In the genomic region with DNA sequence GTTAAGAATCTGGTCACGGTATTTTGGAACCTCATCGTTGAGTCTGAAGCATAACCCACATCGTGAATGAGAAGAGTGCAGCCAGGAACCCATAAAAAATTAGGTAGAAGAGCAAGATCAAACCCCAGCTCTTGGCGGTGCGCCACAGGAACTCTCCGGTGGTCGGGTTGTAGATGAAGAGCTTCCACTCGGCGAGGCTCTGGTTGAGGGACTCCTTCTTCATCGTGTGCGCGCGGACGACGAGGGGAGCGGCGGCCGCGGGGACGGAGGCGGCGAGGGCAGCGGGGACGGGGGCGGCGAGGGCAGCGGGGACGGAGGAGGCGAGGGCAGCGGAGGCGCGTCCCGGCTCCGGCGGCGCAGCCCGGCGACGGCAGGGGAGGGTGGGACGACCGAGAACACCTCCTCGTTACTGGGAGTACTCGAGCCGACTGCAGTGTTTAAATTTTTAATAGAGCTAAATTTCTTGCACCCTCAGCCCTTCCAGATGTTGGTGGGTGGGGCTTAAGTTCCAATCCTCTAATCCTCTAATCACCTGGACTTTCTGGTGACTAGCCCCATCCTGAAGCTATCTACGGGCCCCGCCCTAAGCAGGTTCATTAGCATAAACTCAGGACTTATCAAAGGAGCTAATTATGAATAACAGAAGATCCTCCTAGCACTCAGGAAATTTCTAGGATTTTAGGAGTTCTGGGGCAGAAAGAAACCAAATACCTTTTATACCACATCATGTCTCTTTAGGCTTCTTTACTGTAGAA, we compare ENCODE assay signal across 8 cellular contexts. TPM values are rescaled to one million over a fixed set of nuclear protein-coding genes. Genes with fewer than 3 reads are reported as not detected.
DNase-seq lines count a peak whose midpoint lies in the region; ATAC-seq and TF ChIP-seq lines count a peak whose summit lies in the region.

No MANE protein-coding gene starts in this region.

- H3K27ac Mint-ChIP-seq in activated naive CD4-positive, alpha-beta T cell treated with anti-CD3 and anti-CD28 coated beads, Interleukin-2, amount 50 U/mL, for 72 hours: no peak overlapping the region
- no peak overlapping the region for H3K27ac Mint-ChIP-seq in stimulated activated naive B cell treated with anti-CD40 and anti-IgM and Interleukin-4, amounts not matched to agents 10 μg/mL and 1 μg/mL and 100 μg/mL, for 72 hours

- peaks cover 24 to 42% of the 10 kb centered on the region in 2 donors for H3K27me3 Mint-ChIP-seq in stimulated activated naive B cell treated with anti-CD40 and anti-IgM and Interleukin-4, amounts not matched to agents 10 μg/mL and 1 μg/mL and 100 μg/mL, for 72 hours

- CTCF ChIA-PET in BJ (lab: Yijun Ruan, JAX): interaction anchor here (2.5 kb wide), 1 partner anchor 12 kb away, joined by 7 read pairs; no protein-coding TSS in a partner anchor

- peak; percentile 39 to 56 for ATAC-seq in activated naive CD4-positive, alpha-beta T cell treated with anti-CD3 and anti-CD28 coated beads, Interleukin-2, amount 50 U/mL, for 72 hours
- ATAC-seq in stimulated activated naive B cell treated with anti-CD40 and anti-IgM and Interleukin-4, amounts not matched to agents 10 μg/mL and 1 μg/mL and 100 μg/mL, for 72 hours (replicated peaks): peak; percentile 61 to 68

- no peak overlapping the region for H3K9ac ChIP-seq in iPS-18a (ENCODE audit: low read length)

- H3K4me3 ChIP-seq in BJ (ENCODE audit: low read depth, low read length) (peak overlapping the region; percentile 21), MG63 (peak overlapping the region; percentile 24), iPS-18a (ENCODE audit: low read length) (peak overlapping the region; percentile 77)
- no peak overlapping the region for H3K4me3 ChIP-seq in effector memory CD4-positive, alpha-beta T cell (ENCODE audit: insufficient read depth, low read depth, low read length, poor library complexity, severe bottlenecking)

- H3K9me3 Mint-ChIP-seq in activated naive CD4-positive, alpha-beta T cell treated with anti-CD3 and anti-CD28 coated beads, Interleukin-2, amount 50 U/mL, for 72 hours: no peaks in the 10 kb centered on the region
- no peaks in the 10 kb centered on the region for H3K9me3 Mint-ChIP-seq in stimulated activated naive B cell treated with anti-CD40 and anti-IgM and Interleukin-4, amounts not matched to agents 10 μg/mL and 1 μg/mL and 100 μg/mL, for 72 hours

- TF ChIP-seq CTCF in BJ (IDR thresholded peaks at IDR 0.05; ENCODE audit: insufficient read depth, low read depth, low read length): no peak

- H3K27me3 ChIP-seq in BJ (ENCODE audit: control insufficient read depth, insufficient read depth, low read length): peaks cover 4% of the 10 kb centered on the region
- peaks cover 10% of the 10 kb centered on the region for H3K27me3 ChIP-seq in MG63
- peaks cover 43% of the 10 kb centered on the region for H3K27me3 ChIP-seq in iPS-18a (ENCODE audit: control insufficient read depth, insufficient read depth, low read length)
- H3K27me3 ChIP-seq in effector memory CD4-positive, alpha-beta T cell (replicated peaks; ENCODE audit: control insufficient read depth, insufficient read depth, low read length, poor library complexity, severe bottlenecking): no peaks in the 10 kb centered on the region

- H3K36me3 ChIP-seq in BJ (ENCODE audit: control insufficient read depth, insufficient read depth, low read length) (no peaks in the 10 kb centered on the region), MG63 (no peaks in the 10 kb centered on the region), iPS-18a (ENCODE audit: control insufficient read depth, low read depth, low read length) (no peaks in the 10 kb centered on the region)
- H3K36me3 ChIP-seq in effector memory CD4-positive, alpha-beta T cell (ENCODE audit: control insufficient read depth, insufficient read depth, low read length): no peaks in the 10 kb centered on the region

- no peak overlapping the region for H3K27ac ChIP-seq in iPS-18a (ENCODE audit: low read length)
- no peak overlapping the region for H3K27ac ChIP-seq in effector memory CD4-positive, alpha-beta T cell (ENCODE audit: insufficient read depth, low read length, poor library complexity, severe bottlenecking)

- H3K36me3 Mint-ChIP-seq in activated naive CD4-positive, alpha-beta T cell treated with anti-CD3 and anti-CD28 coated beads, Interleukin-2, amount 50 U/mL, for 72 hours: peaks cover 0 to 4% of the 10 kb centered on the region in 2 donors
- no peaks in the 10 kb centered on the region for H3K36me3 Mint-ChIP-seq in stimulated activated naive B cell treated with anti-CD40 and anti-IgM and Interleukin-4, amounts not matched to agents 10 μg/mL and 1 μg/mL and 100 μg/mL, for 72 hours

- H3K4me3 Mint-ChIP-seq in stimulated activated naive B cell treated with anti-CD40 and anti-IgM and Interleukin-4, amounts not matched to agents 10 μg/mL and 1 μg/mL and 100 μg/mL, for 72 hours: peak overlapping the region; percentile 86 to 92

- H3K4me1 ChIP-seq in iPS-18a (ENCODE audit: control insufficient read depth, low read depth, low read length): no peaks in the 10 kb centered on the region
- no peaks in the 10 kb centered on the region for H3K4me1 ChIP-seq in effector memory CD4-positive, alpha-beta T cell (ENCODE audit: control insufficient read depth, insufficient read depth, low read length, poor library complexity, severe bottlenecking)

- DNase-seq in BJ (ENCODE audit: low read depth): no peak
- peak; percentile 9 for DNase-seq in MG63
- no peak for DNase-seq in activated naive CD4-positive, alpha-beta T cell treated with anti-CD3 and anti-CD28 coated beads, Interleukin-2, amount 50 U/mL, for 72 hours (ENCODE audit: low spot score in 2 of 2)
- DNase-seq in stimulated activated naive B cell treated with anti-CD40 and anti-IgM and Interleukin-4, amounts not matched to agents 10 μg/mL and 1 μg/mL and 100 μg/mL, for 72 hours: no peak
- DNase-seq in superior temporal gyrus (ENCODE audit: extremely low spot score): no peak
- no peak for DNase-seq in effector memory CD4-positive, alpha-beta T cell
- no peak for DNase-seq in C1 segment of cervical spinal cord (lab: John Stamatoyannopoulos, UW)

- H3K4me1 Mint-ChIP-seq in stimulated activated naive B cell treated with anti-CD40 and anti-IgM and Interleukin-4, amounts not matched to agents 10 μg/mL and 1 μg/mL and 100 μg/mL, for 72 hours: peaks cover 3 to 6% of the 10 kb centered on the region in 2 donors

- POLR2A ChIA-PET in BJ (lab: Charles Lee): no interaction called here

- H3K9me3 ChIP-seq in MG63: no peaks in the 10 kb centered on the region
- no peaks in the 10 kb centered on the region for H3K9me3 ChIP-seq in iPS-18a (ENCODE audit: control insufficient read depth, low read depth, low read length)
- H3K9me3 ChIP-seq in effector memory CD4-positive, alpha-beta T cell (ENCODE audit: control insufficient read depth, low read length): no peaks in the 10 kb centered on the region

RNA-seq across cellular contexts. Expression of a gene that starts 20.4 kb away (rescaled TPM):
- 5.8 and 9.5 TPM in 2 replicates for polyA plus RNA-seq in BJ (2011; rRNA removed)
- polyA minus RNA-seq in BJ (2011; rRNA and poly(A)+ RNA removed): 5.9 TPM in 2 replicates
- total RNA-seq in MG63 (2014; rRNA removed; shearing (Covaris generic); ENCODE audit: low replicate concordance): 4.2 and 6.5 TPM in 2 replicates
- 10 to 100 TPM; 14.2 to 24.4 TPM for total RNA-seq in activated naive CD4-positive, alpha-beta T cell treated with anti-CD3 and anti-CD28 coated beads, Interleukin-2, amount 50 U/mL, for 72 hours
